Comparison of ENCODE assay signal across 8 cellular contexts in the genomic region with DNA sequence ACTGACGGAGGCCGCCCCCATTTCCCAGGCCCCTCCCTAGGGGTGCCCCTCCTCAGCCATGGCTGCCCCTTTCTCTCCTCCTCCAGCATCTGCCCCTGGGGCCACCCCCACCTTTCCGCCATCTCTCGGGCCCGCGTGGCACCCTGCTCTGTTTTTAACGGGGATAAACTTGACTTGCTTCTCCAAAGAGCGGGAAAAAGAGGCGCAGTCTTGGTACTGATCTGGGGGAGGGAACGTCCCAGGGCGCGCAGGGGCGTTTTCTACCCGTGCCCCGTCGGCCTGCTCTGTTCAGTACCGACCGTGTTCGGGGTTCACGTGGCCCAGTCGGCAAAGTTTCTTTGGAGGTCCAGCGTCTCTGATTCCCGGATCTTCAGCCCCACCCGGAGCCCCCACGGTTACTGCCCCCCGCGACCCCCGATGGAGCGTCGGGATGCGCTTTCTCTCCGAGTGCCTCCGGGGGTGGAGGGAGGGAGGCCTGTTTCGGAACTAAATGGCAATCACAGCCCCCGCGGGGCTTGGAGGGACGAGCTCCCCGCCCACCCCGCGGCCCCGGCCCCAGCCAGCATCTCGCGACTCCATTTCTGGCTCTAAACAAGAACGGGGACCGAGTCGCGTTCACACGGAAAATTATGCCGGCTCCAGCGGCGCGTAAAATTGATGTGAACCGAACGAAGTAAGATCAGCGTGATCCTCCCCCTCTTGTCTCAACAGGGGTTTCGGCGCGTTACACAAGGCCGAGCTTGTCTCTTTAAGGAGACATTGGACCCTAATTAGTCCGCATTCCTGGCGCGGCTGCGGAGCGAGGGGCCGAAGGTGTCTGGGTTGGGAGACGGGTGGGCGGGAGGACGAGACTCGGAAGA. TPM values are rescaled to one million over a fixed set of nuclear protein-coding genes. Genes with fewer than 3 reads are reported as not detected.
DNase-seq lines count a peak whose midpoint lies in the region; ATAC-seq, FAIRE-seq and TF ChIP-seq lines count a peak whose summit lies in the region.

No MANE protein-coding gene starts in this region.

- peak; percentile 12 for FAIRE-seq in endothelial cell of umbilical vein (lab: Jason Lieb, UNC)

- H3K27ac ChIP-seq in KOPT-K1 (ENCODE audit: low read depth, low read length, poor library complexity, severe bottlenecking) (peak overlapping the region; percentile 68), endothelial cell of umbilical vein (ENCODE audit: insufficient read depth, low read depth, low read length) (peak overlapping the region; percentile 82), temporal lobe (ENCODE audit: low read depth, low read length) (peak overlapping the region; percentile 89)

- peak overlapping the region; percentile 89 for H3K9ac ChIP-seq in endothelial cell of umbilical vein (replicated peaks; ENCODE audit: extremely low read depth, insufficient read depth, low read length)
- H3K9ac ChIP-seq in mucosa of stomach (ENCODE audit: low read length) = peak overlapping the region; percentile 68

- POLR2A ChIA-PET in endothelial cell of umbilical vein (lab: Charles Lee) = interaction anchor here (0.6 to 2.2 kb wide), 6 partner anchors 8 to 1437 kb away, joined by 3 to 29 read pairs (median 4); no protein-coding TSS in a partner anchor

- TSS peak; percentile 27 for BruUV-seq in endothelial cell of umbilical vein (replicated peaks; lab: Mats Ljungman, UMichigan)

- DNase-seq in Daoy (ENCODE audit: low read depth) (peak; percentile 73), endothelial cell of umbilical vein (ENCODE audit: low read depth, low spot score) (peak; percentile 34), HuH-7 (ENCODE audit: low spot score) (no peak)
- DNase-seq in activated CD8-positive, alpha-beta memory T cell treated with anti-CD3 and anti-CD28 coated beads for 24 hours = peak; percentile 84

- dilution Hi-C loops in endothelial cell of umbilical vein (cut with MboI; ENCODE audit: extremely low pct_ligation_motif_present, low sequenced_read_pairs) = no loop called here

- no peaks in the 10 kb centered on the region for H3K9me1 ChIP-seq in endothelial cell of umbilical vein (replicated peaks; ENCODE audit: control insufficient read depth, extremely low read depth, insufficient read depth, low read length)

- H3K36me3 ChIP-seq in KOPT-K1 (ENCODE audit: insufficient read depth, low read length) (no peaks in the 10 kb centered on the region), endothelial cell of umbilical vein (ENCODE audit: control insufficient read depth in 2 of 2, extremely low read depth in 1 of 2, insufficient read depth in 2 of 2, low read length in 2 of 2) (no peaks in the 10 kb centered on the region), mucosa of stomach (ENCODE audit: control insufficient read depth, insufficient read depth, low read length) (no peaks in the 10 kb centered on the region)

- peaks cover 6 to 16% of the 10 kb centered on the region in 2 experiments for H3K27me3 ChIP-seq in endothelial cell of umbilical vein (ENCODE audit: control insufficient read depth in 2 of 2, insufficient read depth in 2 of 2, low read length in 2 of 2)
- peaks cover 19% of the 10 kb centered on the region for H3K27me3 ChIP-seq in mucosa of stomach (ENCODE audit: control insufficient read depth, insufficient read depth, low read length)

- no peak for TF ChIP-seq CTCF in endothelial cell of umbilical vein (IDR thresholded peaks at IDR 0.05; ENCODE audit: extremely low read depth in 1 of 2, insufficient read depth in 1 of 2, low read depth in 1 of 2, low read length in 2 of 2)

- no peaks in the 10 kb centered on the region for H4K20me1 ChIP-seq in endothelial cell of umbilical vein (replicated peaks; ENCODE audit: control insufficient read depth, extremely low read depth, insufficient read depth, low read length)

- peaks cover 10% of the 10 kb centered on the region for H3K79me2 ChIP-seq in endothelial cell of umbilical vein (ENCODE audit: control insufficient read depth, insufficient read depth, low read length)

- peak overlapping the region; percentile 100 for H2AFZ ChIP-seq in endothelial cell of umbilical vein (ENCODE audit: low read depth, low read length)

- H3K4me1 ChIP-seq in endothelial cell of umbilical vein (ENCODE audit: control insufficient read depth, extremely low read depth, insufficient read depth, low read length) (peaks cover 25% of the 10 kb centered on the region), mucosa of stomach (ENCODE audit: control insufficient read depth, insufficient read depth, low read length) (peaks cover 9% of the 10 kb centered on the region)

- intact Hi-C loops in endothelial cell of umbilical vein (cut with micrococcal nuclease) = loop anchor here (1.0 to 10.0 kb wide), 13 partner anchors 54 to 1818 kb away; partner anchors contain the start of gene PSAT1

- peak overlapping the region; percentile 91 for H3K4me2 ChIP-seq in endothelial cell of umbilical vein (ENCODE audit: insufficient read depth, low read length)

- H3K4me3 ChIP-seq in endothelial cell of umbilical vein (replicated peaks in 1 of 3; ENCODE audit: insufficient read depth in 1 of 3, low read depth in 1 of 3, low read length in 3 of 3) (peak overlapping the region; percentile 76 to 89 (median 82)), mucosa of stomach (ENCODE audit: low read length) (peak overlapping the region; percentile 67)

- no peaks in the 10 kb centered on the region for H3K9me3 ChIP-seq in KOPT-K1 (ENCODE audit: insufficient read depth, low read length, poor library complexity, severe bottlenecking)
- no peaks in the 10 kb centered on the region for H3K9me3 ChIP-seq in endothelial cell of umbilical vein (replicated peaks; ENCODE audit: control insufficient read depth, insufficient read depth, low read length)
- H3K9me3 ChIP-seq in mucosa of stomach (ENCODE audit: control insufficient read depth, low read length) = peaks cover 5% of the 10 kb centered on the region

- ATAC-seq in HG03135 (IDR thresholded peaks at IDR 0.05; ENCODE audit: unreplicated experiment) = no peak

- TF ChIP-seq POLR2A in endothelial cell of umbilical vein (IDR thresholded peaks at IDR 0.05; ENCODE audit: low read depth, low read length) = no peak

- CTCF ChIA-PET in endothelial cell of umbilical vein (lab: Charles Lee) = interaction anchor here (0.6 to 0.8 kb wide), 2 partner anchors 45 to 77 kb away, joined by 3 read pairs; no protein-coding TSS in a partner anchor

TF ChIP-seq in endothelial cell of umbilical vein, 7 proteins besides CTCF, POLR2A, EP300 and RAD21:
- TF ChIP-seq MYC (IDR thresholded peaks at IDR 0.05; ENCODE audit: low read depth, low read length) = no peak
- no peak for TF ChIP-seq FOS (IDR thresholded peaks at IDR 0.05; ENCODE audit: borderline replicate concordance, insufficient read depth, low read length)
- no peak for TF ChIP-seq EZH2 (IDR thresholded peaks at IDR 0.05; ENCODE audit: borderline replicate concordance, low read depth, low read length, severe bottlenecking)
- no peak for TF ChIP-seq MAX (IDR thresholded peaks at IDR 0.05; ENCODE audit: insufficient read depth, insufficient read length)
- TF ChIP-seq POLR2AphosphoS5 (IDR thresholded peaks at IDR 0.05; ENCODE audit: insufficient read depth, low read depth, low read length) = no peak
- no peak for TF ChIP-seq JUN (IDR thresholded peaks at IDR 0.05; ENCODE audit: borderline replicate concordance, insufficient read depth, insufficient read length, low read depth)
- no peak for TF ChIP-seq GATA2 (IDR thresholded peaks at IDR 0.05; ENCODE audit: insufficient read depth, insufficient read length, low read depth, low read length)
TF ChIP-seq in endothelial cell of umbilical vein: peak in this region for 0.

RNA-seq across cellular contexts. Expression of gene TLE4, which starts 1.1 kb away (rescaled TPM):
- 29.1 and 50.7 TPM in 2 replicates for total RNA-seq in Daoy (2014; rRNA removed; shearing (Covaris generic))
- total RNA-seq in endothelial cell of umbilical vein = 31.4 and 34.5 TPM in 2 replicates
- 24.0 and 32.3 TPM in 2 replicates for polyA plus RNA-seq in endothelial cell of umbilical vein
- 24.0 and 26.5 TPM in 2 replicates for polyA plus RNA-seq in endothelial cell of umbilical vein (2011; cell fraction: cytosol; rRNA removed)
- polyA plus RNA-seq in endothelial cell of umbilical vein (2011; cell fraction: nucleus; rRNA removed) = 65.0 and 75.1 TPM in 2 replicates
- polyA plus RNA-seq in endothelial cell of umbilical vein (2012) = 19.9 and 22.5 TPM in 2 replicates
- 54.7 and 58.6 TPM in 2 replicates for polyA minus RNA-seq in endothelial cell of umbilical vein
- polyA minus RNA-seq in endothelial cell of umbilical vein (2011; cell fraction: cytosol; rRNA and poly(A)+ RNA removed) = 1.2 TPM
- 153 and 167 TPM in 2 replicates for polyA minus RNA-seq in endothelial cell of umbilical vein (2011; cell fraction: nucleus; rRNA and poly(A)+ RNA removed)
- total RNA-seq in temporal lobe = 59.5 TPM
